8 cellular contexts compared by ENCODE assay signal in genomic region chr19:12939292-12939606, GRCh38. TPM values are rescaled to one million over a fixed set of nuclear protein-coding genes. Genes with fewer than 3 reads are reported as not detected.
DNase-seq lines count a peak whose midpoint lies in the region; ATAC-seq, FAIRE-seq and TF ChIP-seq lines count a peak whose summit lies in the region.

No MANE protein-coding gene starts in this region.

- no peak overlapping the region for H2BK120ac ChIP-seq in mesendoderm (ENCODE audit: low read depth, low read length)

- peak overlapping the region; percentile 100 for H3K56ac ChIP-seq in mesendoderm (ENCODE audit: low read length)

- WGBS in mesendoderm (ENCODE audit: extremely low coverage, insufficient coverage, low lambda C conversion rate) = no CpG with 5 or more reads among the region's 15 CpGs
- under 1% methylated on average over 15 of the region's 15 CpGs for whole genome bisulfite sequencing in thymus

- no peak overlapping the region for H4K5ac ChIP-seq in mesendoderm (ENCODE audit: low read length)

- H3K4me3 ChIP-seq in SK-N-MC (peak overlapping the region; percentile 94), mesendoderm (ENCODE audit: low read length) (peak overlapping the region; percentile 99), thymus (ENCODE audit: low read length) (peak overlapping the region; percentile 99)

- no peak overlapping the region for H3K18ac ChIP-seq in mesendoderm (ENCODE audit: low read length)

- no peak overlapping the region for H2BK5ac ChIP-seq in mesendoderm (ENCODE audit: low read length)

- CTCF ChIA-PET in HEK293T (lab: Yijun Ruan, JAX) = no interaction called here

- H3K9ac ChIP-seq in ES-I3 (ENCODE audit: low read depth, low read length) (peak overlapping the region; percentile 92), SK-N-MC (ENCODE audit: insufficient read length) (peak overlapping the region; percentile 96), mesendoderm (ENCODE audit: low read length) (peak overlapping the region; percentile 98)

- H3K79me2 ChIP-seq in mesendoderm (ENCODE audit: control insufficient read depth, insufficient read depth, low read length) = peaks cover 26% of the 10 kb centered on the region

- H3K9me3 ChIP-seq in ES-I3 (ENCODE audit: control insufficient read depth, insufficient read depth, low read length) (no peaks in the 10 kb centered on the region), SK-N-MC (ENCODE audit: low read depth, low read length) (no peaks in the 10 kb centered on the region), thymus (ENCODE audit: control insufficient read depth) (no peaks in the 10 kb centered on the region)

- no peak overlapping the region for H3K23ac ChIP-seq in mesendoderm (ENCODE audit: low read length)

- H3K27me3 ChIP-seq in mesendoderm (ENCODE audit: insufficient read depth, low read length, poor library complexity) = no peaks in the 10 kb centered on the region
- no peaks in the 10 kb centered on the region for H3K27me3 ChIP-seq in thymus (ENCODE audit: control insufficient read depth, insufficient read depth)

- H2AK5ac ChIP-seq in mesendoderm (ENCODE audit: low read length) = no peak overlapping the region

- DNase-seq in SK-N-MC (ENCODE audit: low read depth, low spot score) (no peak), dedifferentiated amniotic fluid mesenchymal stem cell (ENCODE audit: extremely low spot score) (peak; percentile 31), mesendoderm (peak; percentile 21), urothelium cell line (ENCODE audit: low spot score) (no peak), HEK293T (ENCODE audit: extremely low spot score) (no peak)

- POLR2A ChIA-PET in HEK293T (lab: Yijun Ruan, JAX) = interaction anchor here (1.0 to 1.9 kb wide), 3 partner anchors 17 to 26 kb away, joined by 3 to 12 read pairs (median 4); partner anchors contain the start of gene GADD45GIP1

- no peak for FAIRE-seq in urothelium cell line (lab: Jason Lieb, UNC)

- peak overlapping the region; percentile 41 for H3K4me2 ChIP-seq in mesendoderm (ENCODE audit: low read length)

- H3K36me3 ChIP-seq in ES-I3 (ENCODE audit: insufficient read depth, low read length) (peaks cover 34% of the 10 kb centered on the region), SK-N-MC (ENCODE audit: insufficient read depth, low read length) (peaks cover 52% of the 10 kb centered on the region), mesendoderm (ENCODE audit: control insufficient read depth, insufficient read depth, low read length) (peaks cover 18% of the 10 kb centered on the region), thymus (ENCODE audit: control insufficient read depth, insufficient read depth) (peaks cover 40% of the 10 kb centered on the region)

- peaks cover 17% of the 10 kb centered on the region for H3K79me1 ChIP-seq in mesendoderm (ENCODE audit: low read length)

- H3K27ac ChIP-seq in SK-N-MC (peak overlapping the region; percentile 68; the same call in 1 of the 2 replicates), mesendoderm (ENCODE audit: low read depth, low read length) (no peak overlapping the region), thymus (ENCODE audit: low read depth) (peak overlapping the region; percentile 83)

- H3K4me1 ChIP-seq in ES-I3 (ENCODE audit: insufficient read depth, low read length) = peaks cover 4% of the 10 kb centered on the region; the same call in 1 of the 2 replicates
- H3K4me1 ChIP-seq in mesendoderm (ENCODE audit: control insufficient read depth, low read depth, low read length) = peaks cover 2% of the 10 kb centered on the region
- peaks cover 32% of the 10 kb centered on the region for H3K4me1 ChIP-seq in thymus (ENCODE audit: control insufficient read depth, insufficient read depth, low read length)

- H4K8ac ChIP-seq in mesendoderm (ENCODE audit: low read depth, low read length) = no peak overlapping the region

- no peak overlapping the region for H2BK15ac ChIP-seq in mesendoderm (replicated peaks; ENCODE audit: low read depth)

- no peak overlapping the region for H3K4ac ChIP-seq in mesendoderm (ENCODE audit: low read depth, low read length)

- ATAC-seq in HG02973 (IDR thresholded peaks at IDR 0.05; ENCODE audit: unreplicated experiment) = no peak

TF ChIP-seq in HEK293T, 16 proteins besides CTCF, POLR2A, EP300 and RAD21:
- TF ChIP-seq FOXM1 (IDR thresholded peaks at IDR 0.05; ENCODE audit: borderline replicate concordance) (no peak), ARNT (IDR thresholded peaks at IDR 0.05) (no peak), CTBP1 (IDR thresholded peaks at IDR 0.05; ENCODE audit: borderline replicate concordance) (no peak), L3MBTL2 (conservative IDR thresholded peaks at IDR 0.05) (no peak), LEF1 (IDR thresholded peaks at IDR 0.05; ENCODE audit: borderline replicate concordance) (no peak), ELF4 (IDR thresholded peaks at IDR 0.05) (no peak), HDGF (IDR thresholded peaks at IDR 0.05; ENCODE audit: borderline replicate concordance) (no peak), TARDBP (IDR thresholded peaks at IDR 0.05) (no peak), PKNOX1 (IDR thresholded peaks at IDR 0.05) (no peak), NFRKB (IDR thresholded peaks at IDR 0.05) (no peak), SP1 (IDR thresholded peaks at IDR 0.05) (no peak), FOXA1 (IDR thresholded peaks at IDR 0.05) (no peak), FOXK2 (IDR thresholded peaks at IDR 0.05) (no peak), ZNF384 (IDR thresholded peaks at IDR 0.05) (no peak), BHLHE40 (IDR thresholded peaks at IDR 0.05; ENCODE audit: borderline replicate concordance) (no peak)

RNA-seq across cellular contexts. Expression of gene CALR, which starts 0.8 kb away (rescaled TPM):
- polyA plus RNA-seq in mesendoderm (2013, experiment 1 of 2) = 708 TPM
- polyA plus RNA-seq in mesendoderm (2013, experiment 2 of 2) = 707 TPM
- 189 TPM for polyA plus RNA-seq in thymus

RNA-seq across cellular contexts. Expression of gene FARSA, which starts 5.7 kb away (rescaled TPM):
- 77.3 TPM for polyA plus RNA-seq in mesendoderm (2013, experiment 1 of 2)
- polyA plus RNA-seq in mesendoderm (2013, experiment 2 of 2) = 81.0 TPM
- 33.6 TPM for polyA plus RNA-seq in thymus

RNA-seq across cellular contexts. Expression of gene RAD23A, which starts 6.4 kb away (rescaled TPM):
- polyA plus RNA-seq in mesendoderm (2013, experiment 1 of 2) = 84.9 TPM
- polyA plus RNA-seq in mesendoderm (2013, experiment 2 of 2) = 85.2 TPM
- polyA plus RNA-seq in thymus = 128 TPM

RNA-seq across cellular contexts. Expression of gene GADD45GIP1, which starts 17.8 kb away (rescaled TPM):
- polyA plus RNA-seq in mesendoderm (2013, experiment 1 of 2) = 64.6 TPM
- polyA plus RNA-seq in mesendoderm (2013, experiment 2 of 2) = 65.6 TPM
- 27.2 TPM for polyA plus RNA-seq in thymus

RNA-seq across cellular contexts. Expression of gene SYCE2, which starts 20.2 kb away (rescaled TPM):
- 0.49 TPM for polyA plus RNA-seq in mesendoderm (2013, experiment 1 of 2)
- 0.46 TPM for polyA plus RNA-seq in mesendoderm (2013, experiment 2 of 2)
- 0.48 TPM for polyA plus RNA-seq in thymus

Comparison
In these comparisons a context has a peak if more than half of its experiments do, and no peak if none do; other contexts are left out.
1. DNase-seq: peak in dedifferentiated amniotic fluid mesenchymal stem cell (single experiment) and mesendoderm (single experiment); none in SK-N-MC (single experiment), urothelium cell line (single experiment) and HEK293T (single experiment).
2. Peak in every context shown above with its lines, with median percentiles within 50 percentile points of each other: H3K9ac ChIP-seq and H3K4me3 ChIP-seq.